Comparison of ENCODE assay signal across 28 cellular contexts in genomic region chr2:6264198-6264597, GRCh38.
"Had no signal": no experiment of that assay in that cellular context is flagged by ENCODE, and none has a peak within 500 bp of the region (broad histone marks: within the 10 kb centered on the region; RNA-seq: fewer than 3 reads in every experiment).

No MANE protein-coding gene starts in this region.

- DNase-seq: naive thymus-derived CD4-positive, alpha-beta T cell; natural killer cell; occipital lobe; ovary; posterior cingulate gyrus; psoas muscle; right cardiac atrium; right lobe of liver; sigmoid colon; small intestine; stimulated activated CD4-positive, alpha-beta T cell treated with anti-CD3 and anti-CD28 coated beads, Interleukin-15, amount 100 ng/mL, for 24 hours; stimulated activated CD4-positive, alpha-beta T cell treated with anti-CD3 and anti-CD28 coated beads, Interleukin-2, amount 100 ng/mL, for 24 hours; stimulated activated CD4-positive, alpha-beta T cell treated with anti-CD3 and anti-CD28 coated beads, Interleukin-2, amount 100 ng/mL, for 48 hours; stimulated activated CD4-positive, alpha-beta T cell treated with anti-CD3 and anti-CD28 coated beads, Interleukin-4, amount 100 ng/mL, for 24 hours; stimulated activated naive B cell treated with anti-CD40 and anti-IgM and Interleukin-4, amounts not matched to agents 10 μg/mL and 1 μg/mL and 100 μg/mL, for 72 hours; stimulated activated naive CD4-positive, alpha-beta T cell treated with Interleukin-2 at 50 U/mL for 16 hours; stomach; thyroid gland; trophoblast cell; upper lobe of left lung had no signal

- H3K36me3 ChIP-seq: ovary, right lobe of liver, sigmoid colon, stomach, thoracic aorta, thyroid gland, tibial nerve, upper lobe of left lung, vagina had no signal

- H3K4me3 Mint-ChIP-seq: naive thymus-derived CD4-positive, alpha-beta T cell; natural killer cell; nephron; stimulated activated effector memory CD8-positive, alpha-beta T cell treated with anti-CD3 and anti-CD28 coated beads, Interleukin-12 subunit alpha, Interleukin-12 subunit beta, amount 100 ng/mL, for 72 hours; stimulated activated naive B cell treated with anti-CD40 and anti-IgM and Interleukin-4, amounts not matched to agents 10 μg/mL and 1 μg/mL and 100 μg/mL, for 72 hours; stimulated activated naive CD8-positive, alpha-beta T cell treated with anti-CD3 and anti-CD28 coated beads, Interleukin-15, Interleukin-2, amounts not matched to agents 100 ng/mL and 50 ng/mL, for 24 hours had no signal

- H3K4me3 ChIP-seq: ovary, psoas muscle, right lobe of liver, sigmoid colon, stomach, thoracic aorta, thyroid gland, tibial nerve, upper lobe of left lung, vagina had no signal

- H3K9ac ChIP-seq: parathyroid adenoma had no signal

- H3K27me3 ChIP-seq: ovary, right lobe of liver, sigmoid colon, stomach, thyroid gland, tibial nerve, upper lobe of left lung, vagina had no signal

- H3K4me1 ChIP-seq: parathyroid adenoma, psoas muscle, right lobe of liver, sigmoid colon, stomach, thyroid gland, tibial nerve, upper lobe of left lung, vagina had no signal

- H3K36me3 Mint-ChIP-seq: natural killer cell; stimulated activated effector memory CD8-positive, alpha-beta T cell treated with anti-CD3 and anti-CD28 coated beads, Interleukin-12 subunit alpha, Interleukin-12 subunit beta, amount 100 ng/mL, for 72 hours; stimulated activated naive B cell treated with anti-CD40 and anti-IgM and Interleukin-4, amounts not matched to agents 10 μg/mL and 1 μg/mL and 100 μg/mL, for 72 hours had no signal

- H3K27ac ChIP-seq: ovary, parathyroid adenoma, psoas muscle, right lobe of liver, sigmoid colon, stomach, thoracic aorta, thyroid gland, tibial nerve, upper lobe of left lung, vagina had no signal

- H3K9me3 ChIP-seq: ovary, psoas muscle, right lobe of liver, sigmoid colon, thoracic aorta, thyroid gland, upper lobe of left lung, vagina had no signal

- H3K27ac Mint-ChIP-seq: naive thymus-derived CD4-positive, alpha-beta T cell; natural killer cell; nephron; progenitor cell of endocrine pancreas; stimulated activated effector memory CD8-positive, alpha-beta T cell treated with anti-CD3 and anti-CD28 coated beads, Interleukin-12 subunit alpha, Interleukin-12 subunit beta, amount 100 ng/mL, for 72 hours; stimulated activated naive B cell treated with anti-CD40 and anti-IgM and Interleukin-4, amounts not matched to agents 10 μg/mL and 1 μg/mL and 100 μg/mL, for 72 hours; stimulated activated naive CD8-positive, alpha-beta T cell treated with anti-CD3 and anti-CD28 coated beads, Interleukin-15, Interleukin-2, amounts not matched to agents 100 ng/mL and 50 ng/mL, for 24 hours had no signal

- H2AFZ ChIP-seq: parathyroid adenoma had no signal

- H3K4me1 Mint-ChIP-seq: naive thymus-derived CD4-positive, alpha-beta T cell; natural killer cell; nephron; stimulated activated effector memory CD8-positive, alpha-beta T cell treated with anti-CD3 and anti-CD28 coated beads, Interleukin-12 subunit alpha, Interleukin-12 subunit beta, amount 100 ng/mL, for 72 hours; stimulated activated naive B cell treated with anti-CD40 and anti-IgM and Interleukin-4, amounts not matched to agents 10 μg/mL and 1 μg/mL and 100 μg/mL, for 72 hours had no signal

- H3K79me2 ChIP-seq: parathyroid adenoma had no signal

- H3K27me3 Mint-ChIP-seq: progenitor cell of endocrine pancreas; stimulated activated naive B cell treated with anti-CD40 and anti-IgM and Interleukin-4, amounts not matched to agents 10 μg/mL and 1 μg/mL and 100 μg/mL, for 72 hours; stimulated activated naive CD8-positive, alpha-beta T cell treated with anti-CD3 and anti-CD28 coated beads, Interleukin-15, Interleukin-2, amounts not matched to agents 100 ng/mL and 50 ng/mL, for 24 hours had no signal
